In the genomic region with DNA sequence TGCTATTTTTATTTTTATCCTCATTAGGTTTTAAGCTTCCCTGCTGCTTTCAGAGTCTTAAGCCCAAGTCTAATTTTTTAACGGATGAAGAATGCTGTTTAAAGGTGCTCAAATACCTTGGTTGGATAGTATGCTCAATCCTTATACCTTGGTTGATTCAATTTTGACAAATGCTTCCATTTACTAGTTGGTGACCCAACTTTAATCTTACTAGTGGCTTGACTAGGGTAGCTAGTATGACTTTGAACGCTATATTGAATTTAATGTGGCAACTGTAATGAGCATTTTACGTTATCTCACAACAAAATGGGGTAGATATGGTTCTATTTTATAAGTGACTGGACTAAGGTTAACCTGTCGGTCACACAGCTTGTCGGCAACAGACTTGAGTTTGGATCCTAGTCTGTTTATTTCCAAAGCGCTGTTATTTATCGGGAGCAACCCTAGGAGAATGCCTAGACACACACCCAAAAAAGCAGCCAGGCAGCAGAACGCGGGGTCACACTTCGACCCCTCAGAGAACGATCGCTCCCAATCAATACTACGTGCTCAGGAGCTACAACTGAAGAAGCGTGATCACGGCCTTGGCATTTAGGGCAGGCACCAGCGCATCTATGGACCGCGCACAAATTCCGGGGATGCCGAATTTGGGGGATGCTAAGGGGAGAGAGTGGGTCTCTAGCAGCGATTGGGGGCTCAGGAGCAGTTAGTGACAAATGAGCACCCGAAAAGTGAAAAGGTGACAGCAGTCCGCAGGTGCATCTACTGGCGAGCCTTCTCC, we compare ENCODE assay signal across 8 cellular contexts. TPM values are rescaled to one million over a fixed set of nuclear protein-coding genes. Genes with fewer than 3 reads are reported as not detected.
DNase-seq lines count a peak whose midpoint lies in the region; ATAC-seq and TF ChIP-seq lines count a peak whose summit lies in the region.

No MANE protein-coding gene starts in this region.

- no peak overlapping the region for H3K27ac ChIP-seq in Panc1 (ENCODE audit: low read length)
- H3K27ac ChIP-seq in skeletal muscle tissue (ENCODE audit: low read depth, low read length) = no peak overlapping the region

- peaks cover 28% of the 10 kb centered on the region for H3K4me1 Mint-ChIP-seq in stimulated activated naive CD8-positive, alpha-beta T cell treated with anti-CD3 and anti-CD28 coated beads, Interleukin-15, Interleukin-2, amounts not matched to agents 100 ng/mL and 50 ng/mL, for 24 hours (ENCODE audit: low read depth)

- H3K9me3 ChIP-seq in Panc1 (ENCODE audit: control insufficient read depth, insufficient read depth, low read depth, low read length) = no peaks in the 10 kb centered on the region
- no peaks in the 10 kb centered on the region for H3K9me3 ChIP-seq in skeletal muscle tissue (ENCODE audit: control insufficient read depth in 3 of 3, low read length in 3 of 3)

- POLR2A ChIA-PET in Panc1 (lab: Charles Lee) = no interaction called here

- peaks cover 13% of the 10 kb centered on the region for H3K36me3 Mint-ChIP-seq in stimulated activated naive CD8-positive, alpha-beta T cell treated with anti-CD3 and anti-CD28 coated beads, Interleukin-15, Interleukin-2, amounts not matched to agents 100 ng/mL and 50 ng/mL, for 24 hours (ENCODE audit: low read depth)

- peak overlapping the region; percentile 83 for H3K4me3 Mint-ChIP-seq in stimulated activated naive CD8-positive, alpha-beta T cell treated with anti-CD3 and anti-CD28 coated beads, Interleukin-15, Interleukin-2, amounts not matched to agents 100 ng/mL and 50 ng/mL, for 24 hours

- in situ Hi-C loops in Panc1 (cut with HindIII; ENCODE audit: low pct_unique_long_range_greater_than_20kb, low sequenced_read_pairs) = no loop called here

- DNase-seq in stimulated activated naive CD8-positive, alpha-beta T cell treated with anti-CD3 and anti-CD28 coated beads, Interleukin-15, Interleukin-2, amounts not matched to agents 100 U/mL and 50 U/mL, for 24 hours = no peak
- DNase-seq in Panc1 (ENCODE audit: low read depth, low spot score) = no peak
- DNase-seq in fibroblast of pulmonary artery (ENCODE audit: low read depth) = no peak
- no peak for DNase-seq in epidermal melanocyte (ENCODE audit: insufficient read length, low spot score)

- no peak for TF ChIP-seq CTCF in Panc1 (IDR thresholded peaks at IDR 0.05)
- no peak for TF ChIP-seq CTCF in fibroblast of pulmonary artery (IDR thresholded peaks at IDR 0.05; ENCODE audit: low read length, missing control alignments)

- H3K9me3 Mint-ChIP-seq in stimulated activated naive CD8-positive, alpha-beta T cell treated with anti-CD3 and anti-CD28 coated beads, Interleukin-15, Interleukin-2, amounts not matched to agents 100 ng/mL and 50 ng/mL, for 24 hours = peaks cover 14% of the 10 kb centered on the region

- no peaks in the 10 kb centered on the region for H3K27me3 Mint-ChIP-seq in stimulated activated naive CD8-positive, alpha-beta T cell treated with anti-CD3 and anti-CD28 coated beads, Interleukin-15, Interleukin-2, amounts not matched to agents 100 ng/mL and 50 ng/mL, for 24 hours

- no TSS peak for BruUV-seq in Panc1 (replicated peaks; lab: Mats Ljungman, UMichigan)

- H3K27ac Mint-ChIP-seq in stimulated activated naive CD8-positive, alpha-beta T cell treated with anti-CD3 and anti-CD28 coated beads, Interleukin-15, Interleukin-2, amounts not matched to agents 100 ng/mL and 50 ng/mL, for 24 hours = peak overlapping the region; percentile 32

- CTCF ChIA-PET in Panc1 (lab: Charles Lee) = interaction anchor here (0.5 to 1.7 kb wide), 3 partner anchors 27 to 280 kb away, joined by 4 to 16 read pairs (median 5); no protein-coding TSS in a partner anchor

- intact Hi-C loops in Panc1 (cut with micrococcal nuclease; ENCODE audit: unreplicated experiment) = no loop called here

- peaks cover 5% of the 10 kb centered on the region; the same call in 1 of the 2 replicates for H3K4me1 ChIP-seq in Panc1 (ENCODE audit: control insufficient read depth, insufficient read depth, low read length)
- H3K4me1 ChIP-seq in skeletal muscle tissue (ENCODE audit: control insufficient read depth in 3 of 3, insufficient read depth in 3 of 3, low read length in 3 of 3) = peaks cover 19 to 37% (median 22%) of the 10 kb centered on the region in 3 donors

- no peaks in the 10 kb centered on the region for H3K36me3 ChIP-seq in Panc1 (ENCODE audit: control insufficient read depth, insufficient read depth, low read length)
- peaks cover 6 to 8% (median 7%) of the 10 kb centered on the region in 3 donors for H3K36me3 ChIP-seq in skeletal muscle tissue (ENCODE audit: control insufficient read depth in 3 of 3, insufficient read depth in 3 of 3, low read length in 3 of 3)

- no peak for ATAC-seq in stimulated activated naive CD8-positive, alpha-beta T cell treated with anti-CD3 and anti-CD28 coated beads, Interleukin-15, Interleukin-2, amounts not matched to agents 100 U/mL and 50 U/mL, for 24 hours
- ATAC-seq in Panc1 = no peak
- ATAC-seq in HG03442 (IDR thresholded peaks at IDR 0.05; ENCODE audit: unreplicated experiment) = no peak
- ATAC-seq in GM18502 (IDR thresholded peaks at IDR 0.05; ENCODE audit: poor library complexity, unreplicated experiment) = no peak

- H3K4me3 ChIP-seq in Panc1 (ENCODE audit: low read depth in 2 of 2, low read length in 2 of 2) (peak overlapping the region; percentile 53 to 56), fibroblast of pulmonary artery (replicated peaks; ENCODE audit: low read depth, low read length) (peak overlapping the region; percentile 55), skeletal muscle tissue (ENCODE audit: low read length in 3 of 3) (peak overlapping the region; percentile 80 to 87 (median 87))

- H3K27me3 ChIP-seq in Panc1 (ENCODE audit: control insufficient read depth, insufficient read depth, low read length) = peaks cover 6% of the 10 kb centered on the region
- H3K27me3 ChIP-seq in skeletal muscle tissue (ENCODE audit: control insufficient read depth in 3 of 3, insufficient read depth in 3 of 3, low read length in 3 of 3) = no peaks in the 10 kb centered on the region

- H3K9ac ChIP-seq in skeletal muscle tissue (ENCODE audit: low read depth in 1 of 3, low read length in 3 of 3) = peak overlapping the region; percentile 79 to 94 (median 82)

RNA-seq across cellular contexts. Expression of gene ALDH5A1, which starts 0.6 kb away (rescaled TPM):
- total RNA-seq in Panc1 (2021; ENCODE audit: unreplicated experiment) (4.2 TPM), skeletal muscle tissue (5.2 TPM)
- polyA plus RNA-seq in Panc1 (2012; ENCODE audit: insufficient read length) = 3.1 TPM

RNA-seq across cellular contexts. Expression of gene GPLD1, which starts 4.8 kb away (rescaled TPM):
- total RNA-seq in Panc1 (2021; ENCODE audit: unreplicated experiment) (0.98 TPM), skeletal muscle tissue (2.6 TPM)
- 0.65 TPM for polyA plus RNA-seq in Panc1 (2012; ENCODE audit: insufficient read length)
